3 cellular contexts compared by ENCODE assay signal in genomic region chr1:25277295-25277694, GRCh38. TPM values are rescaled to one million over a fixed set of nuclear protein-coding genes. Genes with fewer than 3 reads are reported as not detected.
"Had no signal": no experiment of that assay in that cellular context is flagged by ENCODE, and none has a peak within 500 bp of the region (broad histone marks: within the 10 kb centered on the region; RNA-seq: fewer than 3 reads in every experiment).

No MANE protein-coding gene starts in this region.

RNA-seq across cellular contexts. Expression of gene RHD, which starts 5.0 kb away (rescaled TPM):
- total RNA-seq: HepG2, HT1080, IMR-90 had no signal
- polyA plus RNA-seq: HepG2, IMR-90 had no signal
